Comparison of ENCODE assay signal across 30 cellular contexts in genomic region chr21:43317254-43317748, GRCh38.
"Had no signal": no experiment of that assay in that cellular context is flagged by ENCODE, and none has a peak within 500 bp of the region (broad histone marks: within the 10 kb centered on the region; RNA-seq: fewer than 3 reads in every experiment).

No MANE protein-coding gene starts in this region.

- H3K36me3 Mint-ChIP-seq: memory B cell, natural killer cell had no signal

- H3K27me3 ChIP-seq: colonic mucosa, pancreas, transverse colon, vagina had no signal

- H3K4me1 ChIP-seq: gastrocnemius medialis, pancreas had no signal

- H3K36me3 ChIP-seq: colonic mucosa, gastrocnemius medialis, heart left ventricle, neutrophil, pancreas, suprapubic skin, transverse colon, vagina had no signal

- H3K9me3 ChIP-seq: colonic mucosa, gastrocnemius medialis, neutrophil, pancreas, suprapubic skin, transverse colon, vagina had no signal

- H3K27ac Mint-ChIP-seq: dendritic cell treated with granulocyte-macrophage colony-stimulating factor and Interleukin-4, amounts not matched to agents 40 ng/mL and 50 ng/mL, for 4 days; endodermal cell; memory B cell; natural killer cell had no signal

- H3K9me3 Mint-ChIP-seq: dendritic cell treated with granulocyte-macrophage colony-stimulating factor and Interleukin-4, amounts not matched to agents 40 ng/mL and 50 ng/mL, for 4 days; natural killer cell; stimulated activated naive CD8-positive, alpha-beta T cell treated with anti-CD3 and anti-CD28 coated beads, Interleukin-15, amount 100 ng/mL, for 72 hours had no signal

- H3K4me2 ChIP-seq: smooth muscle cell had no signal

- FAIRE-seq: islet of Langerhans, pancreas had no signal

- H3K4me3 ChIP-seq: colonic mucosa, gastrocnemius medialis, heart left ventricle, lung, pancreas, smooth muscle cell, suprapubic skin, transverse colon, vagina had no signal

- H3K4me3 Mint-ChIP-seq: dendritic cell treated with granulocyte-macrophage colony-stimulating factor and Interleukin-4, amounts not matched to agents 40 ng/mL and 50 ng/mL, for 4 days; endodermal cell; memory B cell; natural killer cell; stimulated activated naive CD8-positive, alpha-beta T cell treated with anti-CD3 and anti-CD28 coated beads, Interleukin-15, amount 100 ng/mL, for 72 hours had no signal

- H3K27ac ChIP-seq: colonic mucosa, epithelial cell of prostate, gastrocnemius medialis, heart left ventricle, neutrophil, pancreas, suprapubic skin, transverse colon, vagina had no signal

- DNase-seq: colonic mucosa; effector CD8-positive, alpha-beta T cell; endodermal cell; foreskin fibroblast; gastrocnemius medialis; hippocampal formation; kidney glomerular epithelial cell; left colon; natural killer cell; retina; stimulated activated CD4-positive, alpha-beta T cell treated with anti-CD3 and anti-CD28 coated beads, Interleukin-12 subunit alpha, Interleukin-12 subunit beta, amount 100 ng/mL, for 4 hours; stimulated activated CD4-positive, alpha-beta T cell treated with anti-CD3 and anti-CD28 coated beads, Interleukin-1b, Interleukin-23, amount 100 ng/mL, for 48 hours; stimulated activated CD4-positive, alpha-beta T cell treated with anti-CD3 and anti-CD28 coated beads, Interleukin-4, amount 100 ng/mL, for 1 hour; stimulated activated CD8-positive, alpha-beta memory T cell treated with anti-CD3 and anti-CD28 coated beads, Interleukin-4, amount 100 ng/mL, for 48 hours; stimulated activated naive CD4-positive, alpha-beta T cell; stimulated activated naive CD8-positive, alpha-beta T cell treated with anti-CD3 and anti-CD28 coated beads, Interleukin-15, amount 100 ng/mL, for 72 hours; transverse colon had no signal

- ATAC-seq: esophagus mucosa; gastrocnemius medialis; heart left ventricle; left colon; natural killer cell; pancreas; sciatic nerve; stimulated activated naive CD8-positive, alpha-beta T cell treated with anti-CD3 and anti-CD28 coated beads, Interleukin-15, amount 100 ng/mL, for 72 hours had no signal
